17 cellular contexts compared by ENCODE assay signal in the genomic region with DNA sequence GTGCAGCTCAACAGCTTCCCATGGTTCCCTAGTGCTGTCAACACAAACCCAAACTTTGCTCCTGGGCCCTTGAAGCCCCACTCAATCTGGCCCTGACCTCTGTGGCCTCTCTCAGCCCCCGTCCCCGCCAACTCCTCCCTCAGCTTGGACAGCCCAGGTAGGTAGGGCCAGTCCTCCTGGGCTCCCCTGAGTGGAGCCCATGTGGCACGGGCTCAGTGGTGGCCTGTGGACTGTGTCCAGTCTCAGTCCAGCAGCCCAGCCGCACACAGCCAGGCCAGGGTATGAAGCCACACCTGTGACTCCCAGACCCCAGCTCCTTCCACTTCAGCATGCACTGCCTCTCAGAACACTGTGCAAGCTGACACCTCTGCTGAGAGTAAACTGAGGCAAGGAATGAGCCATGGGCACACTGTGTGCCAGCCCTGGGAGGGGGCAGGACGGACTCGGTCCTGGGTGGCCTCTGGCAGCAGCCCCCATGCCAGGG. TPM values are rescaled to one million over a fixed set of nuclear protein-coding genes. Genes with fewer than 3 reads are reported as not detected.
DNase-seq lines count a peak whose midpoint lies in the region; ATAC-seq, FAIRE-seq and TF ChIP-seq lines count a peak whose summit lies in the region.
"Had no signal": no experiment of that assay in that cellular context is flagged by ENCODE, and none has a peak within 500 bp of the region (broad histone marks: within the 10 kb centered on the region; RNA-seq: fewer than 3 reads in every experiment).

No MANE protein-coding gene starts in this region.

- H3K36me3 Mint-ChIP-seq in WTC11 (no peaks in the 10 kb centered on the region), nephron (ENCODE audit: low read depth) (no peaks in the 10 kb centered on the region)

- no peak overlapping the region for H3K9ac ChIP-seq in H1 (replicated peaks in 1 of 4; ENCODE audit: extremely low read depth in 1 of 4, low read depth in 3 of 4, low read length in 3 of 4)

- H3K4me2 ChIP-seq in H1 (ENCODE audit: insufficient read depth in 1 of 2, low read depth in 2 of 2, low read length in 2 of 2) = no peak overlapping the region; a peak in 1 of 4 replicates

- H2BK12ac ChIP-seq in H1 (ENCODE audit: low read depth, low read length) = peak overlapping the region; percentile 39; the same call in 1 of the 2 replicates

- H2BK20ac ChIP-seq in H1 (ENCODE audit: low read length) = peak overlapping the region; percentile 23; the same call in 1 of the 2 replicates

- POLR2A ChIA-PET in WTC11 (lab: Charles Lee) = interaction anchor here (0.7 kb wide), 1 partner anchor 10 kb away, joined by 3 read pairs; no protein-coding TSS in a partner anchor
- POLR2A ChIA-PET in H1 (lab: Charles Lee; ENCODE audit: partially characterized antibody) = interaction anchor here (2.5 kb wide), 1 partner anchor 9 kb away, joined by 14 read pairs; no protein-coding TSS in a partner anchor

- peaks cover 7% of the 10 kb centered on the region for H3K79me1 ChIP-seq in H1 (ENCODE audit: low read depth, low read length)

- H3K56ac ChIP-seq in H1 (replicated peaks; ENCODE audit: insufficient read length, low read depth, low read length) = no peak overlapping the region

- no peaks in the 10 kb centered on the region for H3K9me3 Mint-ChIP-seq in WTC11
- H3K9me3 Mint-ChIP-seq in nephron = no peaks in the 10 kb centered on the region

- no peaks in the 10 kb centered on the region for H4K20me1 ChIP-seq in H1 (replicated peaks in 1 of 2; ENCODE audit: control insufficient read depth in 1 of 2, insufficient read depth in 2 of 2, low read length in 2 of 2)

- no peak for TF ChIP-seq RAD21 in H1 (IDR thresholded peaks at IDR 0.05 in 1 of 2, conservative IDR thresholded peaks at IDR 0.05 in 1 of 2; ENCODE audit: low read depth in 2 of 2, low read length in 2 of 2)

- no peaks in the 10 kb centered on the region for H3K27me3 ChIP-seq in H1 (replicated peaks in 1 of 4; ENCODE audit: control insufficient read depth in 3 of 4, extremely low read depth in 1 of 4, insufficient read depth in 3 of 4, low read length in 3 of 4)
- H3K27me3 ChIP-seq in tibial nerve = no peaks in the 10 kb centered on the region

- ATAC-seq in WTC11 = no peak
- ATAC-seq: K562 had no signal

- H3K27ac ChIP-seq in H1 (ENCODE audit: low read depth, low read length) (no peak overlapping the region), tibial nerve (peak overlapping the region; percentile 61 to 97 (median 83))

- H2BK5ac ChIP-seq in H1 (ENCODE audit: low read depth, low read length) = 0 out of 2 replicates have a peak overlapping the region, but pooled peaks have one; percentile 28

- TF ChIP-seq POLR2A in H1 (IDR thresholded peaks at IDR 0.05; ENCODE audit: control extremely low read depth in 1 of 2, low read depth in 2 of 2, low read length in 2 of 2) = no peak
- no peak for TF ChIP-seq POLR2A in tibial nerve (IDR thresholded peaks at IDR 0.05)

- no peak for TF ChIP-seq EP300 in H1 (IDR thresholded peaks at IDR 0.05; ENCODE audit: borderline replicate concordance in 1 of 2, low read depth in 2 of 2, low read length in 2 of 2)
- TF ChIP-seq EP300 in tibial nerve (IDR thresholded peaks at IDR 0.05) = no peak

- no peak for TF ChIP-seq CTCF in WTC11 (IDR thresholded peaks at IDR 0.05)
- no peak for TF ChIP-seq CTCF in H1 (IDR thresholded peaks at IDR 0.05; ENCODE audit: control extremely low read depth in 1 of 3, insufficient read depth in 1 of 3, low read depth in 1 of 3, low read length in 3 of 3)
- TF ChIP-seq CTCF in nephron (IDR thresholded peaks at IDR 0.05; ENCODE audit: unreplicated experiment in 3 of 3) = no peak
- TF ChIP-seq CTCF in tibial nerve (IDR thresholded peaks at IDR 0.05) = no peak

- H3K9me3 ChIP-seq in H1 (ENCODE audit: insufficient read depth in 2 of 2, low read depth in 1 of 2, low read length in 1 of 2) (no peaks in the 10 kb centered on the region), tibial nerve (no peaks in the 10 kb centered on the region)

- peak overlapping the region; percentile 67 for H4K91ac ChIP-seq in H1 (replicated peaks; ENCODE audit: insufficient read length, low read length)

- H3K79me2 ChIP-seq in H1 (ENCODE audit: control insufficient read depth in 1 of 2, insufficient read depth in 2 of 2, low read length in 2 of 2) = peaks cover 0 to 20% of the 10 kb centered on the region in 2 experiments; a peak in 2 of 4 replicates

- in situ Hi-C loops in ACHN (cut with HindIII; ENCODE audit: low pct_ligation_motif_present, low pct_unique_long_range_greater_than_20kb, low sequenced_read_pairs) = no loop called here

- peak overlapping the region; percentile 23; the same call in 1 of the 2 replicates for H3K27ac Mint-ChIP-seq in WTC11
- H3K27ac Mint-ChIP-seq in nephron = peak overlapping the region; percentile 90 to 99 (median 95)
- H3K27ac Mint-ChIP-seq: activated CD8-positive, alpha-beta T cell treated with anti-CD3 and anti-CD28 coated beads, Interleukin-2, amount 10 ng/mL, durations not matched to agents 7 days and 5 days had no signal

- CTCF ChIA-PET in WTC11 (lab: Charles Lee) (interaction anchor here (0.9 to 3.9 kb wide), 9 partner anchors 9 to 347 kb away, joined by 3 to 35 read pairs (median 4); no protein-coding TSS in a partner anchor), H1 (lab: Charles Lee; ENCODE audit: partially characterized antibody) (interaction anchor here (0.7 to 2.7 kb wide), 10 partner anchors 8 to 105 kb away, joined by 3 to 11 read pairs (median 6); partner anchors contain the start of gene PLXND1)

- peak overlapping the region; percentile 55; the same call in 1 of the 2 replicates for H3K18ac ChIP-seq in H1 (ENCODE audit: extremely low read depth, low read length)

- H3K36me3 ChIP-seq in H1 (ENCODE audit: control insufficient read depth in 2 of 4, insufficient read depth in 4 of 4, low read length in 3 of 4) (no peaks in the 10 kb centered on the region), tibial nerve (no peaks in the 10 kb centered on the region)

- no peak overlapping the region for H2AFZ ChIP-seq in H1 (ENCODE audit: low read length)

- no peak overlapping the region for H3K4me3 Mint-ChIP-seq in WTC11
- peak overlapping the region in 1 of 3 experiments; percentile 19 for H3K4me3 Mint-ChIP-seq in nephron
- H3K4me3 Mint-ChIP-seq: activated CD8-positive, alpha-beta T cell treated with anti-CD3 and anti-CD28 coated beads, Interleukin-2, amount 10 ng/mL, durations not matched to agents 7 days and 5 days had no signal

- H3K4ac ChIP-seq in H1 (replicated peaks; ENCODE audit: insufficient read length, low read depth, low read length) = peak overlapping the region; percentile 59

- H3K4me1 ChIP-seq in H1 (replicated peaks in 1 of 4; ENCODE audit: control insufficient read depth in 3 of 4, insufficient read depth in 4 of 4, low read length in 3 of 4) (peaks cover 13 to 67% (median 57%) of the 10 kb centered on the region in 4 experiments), tibial nerve (peaks cover 0 to 100% (median 91%) of the 10 kb centered on the region in 4 donors)

- H2BK15ac ChIP-seq in H1 (ENCODE audit: low read length) = peak overlapping the region; percentile 19; the same call in 1 of the 2 replicates

- no peak overlapping the region for H2BK120ac ChIP-seq in H1 (replicated peaks; ENCODE audit: low read depth, low read length)

- WGBS in H1 (ENCODE audit: extremely low coverage in 1 of 2, insufficient coverage in 1 of 2, insufficient read length in 1 of 2, insufficient replicate concordance in 2 of 2, low coverage in 1 of 2, low lambda C conversion rate in 2 of 2, missing lambda C conversion rate in 1 of 2), 2 experiments = 84% methylated on average over 6 of the region's 6 CpGs; no CpG with 5 or more reads in 1 of the 2 experiments
- 75% methylated on average over 5 to 6 of the region's 6 CpGs for WGBS in tibial nerve, 2 donors

- H4K8ac ChIP-seq in H1 (ENCODE audit: extremely low read depth, insufficient read depth, low read length) = peak overlapping the region; percentile 38; the same call in 1 of the 2 replicates

- H3K4me3 ChIP-seq in H1 (ENCODE audit: extremely low read depth in 1 of 4, insufficient read depth in 2 of 4, low read depth in 3 of 4, low read length in 4 of 4) (no peak overlapping the region), tibial nerve (no peak overlapping the region)
- H3K4me3 ChIP-seq: K562 had no signal

- no peak overlapping the region for H3K23ac ChIP-seq in H1 (ENCODE audit: insufficient read length)

- H3K4me1 Mint-ChIP-seq in WTC11 (peaks cover 85% of the 10 kb centered on the region), nephron (peaks cover 84% of the 10 kb centered on the region)

- peak overlapping the region; percentile 82; the same call in 1 of the 2 replicates for H2AK5ac ChIP-seq in H1 (ENCODE audit: low read depth, low read length)

- no peaks in the 10 kb centered on the region for H3K27me3 Mint-ChIP-seq in WTC11 (ENCODE audit: low read depth)
- H3K27me3 Mint-ChIP-seq in nephron (ENCODE audit: low read depth) = peaks cover 3% of the 10 kb centered on the region

- DNase-seq in WTC11 (ENCODE audit: low spot score) (no peak), H1 (ENCODE audit: low read depth in 1 of 2, low spot score in 2 of 2) (no peak), tibial nerve (ENCODE audit: low spot score in 2 of 2) (no peak), ACHN (no peak), SW480 (ENCODE audit: low spot score) (no peak), iPS-NIHi7 (ENCODE audit: extremely low spot score) (no peak)
- DNase-seq: activated CD8-positive, alpha-beta T cell treated with anti-CD3 and anti-CD28 coated beads, Interleukin-2, amount 10 ng/mL, durations not matched to agents 7 days and 5 days; activated gamma-delta T cell treated with Interleukin-2 at 50 U/mL for 16 hours; cerebellar nuclear complex; islet precursor cell; NCI-H526; nucleus accumbens; stimulated activated CD4-positive, alpha-beta T cell treated with anti-CD3 and anti-CD28 coated beads, Interleukin-4, amount 100 ng/mL, for 1 hour; stimulated activated naive CD4-positive, alpha-beta T cell had no signal

- no peak for FAIRE-seq in H1 (lab: Jason Lieb, UNC)
- FAIRE-seq: K562 had no signal

- H3K14ac ChIP-seq in H1 (ENCODE audit: insufficient read length) = no peak overlapping the region

- no peaks in the 10 kb centered on the region; the same call in 1 of the 2 replicates for H3K23me2 ChIP-seq in H1 (ENCODE audit: low read depth, low read length)

- no peak overlapping the region for H4K5ac ChIP-seq in H1 (ENCODE audit: insufficient read length, low read depth, low read length)

RNA-seq across cellular contexts. Expression of gene PLXND1, which starts 11.5 kb away (rescaled TPM):
- total RNA-seq in WTC11 (2021) (56.7 to 63.9 TPM (median 57.4 TPM) in 3 replicates), tibial nerve (100 to 1,000 TPM; 155 to 300 (median 197) TPM)
- 60.2 and 66.4 TPM in 2 replicates for total RNA-seq in H1 (2021; fragmentation: NEBNext Ultra II Directional; extraction: Animal tissue kit (Norgen Biotek cat#: 25700))
- polyA plus RNA-seq in H1 (2011; rRNA removed) = 17.7 and 21.7 TPM in 2 replicates
- polyA plus RNA-seq in H1 (2011; cell fraction: cytosol; rRNA removed) = 18.6 TPM
- 82.4 TPM for polyA plus RNA-seq in H1 (2011; cell fraction: nucleus; rRNA removed)
- 31.8 to 69.1 TPM (median 54.8 TPM) in 4 replicates for polyA plus RNA-seq in H1 (2012, experiment 1 of 2)
- polyA plus RNA-seq in H1 (2012, experiment 2 of 2) = 41.9 TPM
- 103 TPM for polyA plus RNA-seq in H1 (2013, experiment 1 of 2)
- 99.8 TPM for polyA plus RNA-seq in H1 (2013, experiment 2 of 2)
- polyA minus RNA-seq in H1 (2011; rRNA and poly(A)+ RNA removed) = 28.1 and 28.5 TPM in 2 replicates
- 23.0 TPM for polyA minus RNA-seq in H1 (2011; cell fraction: cytosol; rRNA and poly(A)+ RNA removed)
- 22.9 TPM for polyA minus RNA-seq in H1 (2011; cell fraction: nucleus; rRNA and poly(A)+ RNA removed)

RNA-seq across cellular contexts. Expression of gene H1-8, which starts 52.0 kb away (rescaled TPM):
- not detected in 3 replicates for total RNA-seq in WTC11 (2021)
- total RNA-seq in H1 (2021; fragmentation: NEBNext Ultra II Directional; extraction: Animal tissue kit (Norgen Biotek cat#: 25700)) = not detected in 2 replicates
- polyA plus RNA-seq in H1 (2011; rRNA removed) = not detected in 2 replicates
- polyA plus RNA-seq in H1 (2011; cell fraction: cytosol; rRNA removed) = not detected
- polyA plus RNA-seq in H1 (2011; cell fraction: nucleus; rRNA removed) = not detected
- not detected in 4 replicates for polyA plus RNA-seq in H1 (2012, experiment 1 of 2)
- polyA plus RNA-seq in H1 (2012, experiment 2 of 2) = not detected
- polyA plus RNA-seq in H1 (2013, experiment 1 of 2) = not detected
- polyA plus RNA-seq in H1 (2013, experiment 2 of 2) = not detected
- not detected in 2 replicates for polyA minus RNA-seq in H1 (2011; rRNA and poly(A)+ RNA removed)
- not detected for polyA minus RNA-seq in H1 (2011; cell fraction: cytosol; rRNA and poly(A)+ RNA removed)
- polyA minus RNA-seq in H1 (2011; cell fraction: nucleus; rRNA and poly(A)+ RNA removed) = not detected
- not detected for total RNA-seq in tibial nerve
- total RNA-seq: activated CD8-positive, alpha-beta T cell treated with anti-CD3 and anti-CD28 coated beads, Interleukin-2, amount 10 ng/mL, durations not matched to agents 7 days and 5 days; fibroblast of villous mesenchyme; K562 had no signal
- polyA plus RNA-seq: K562 had no signal
